Comparison of ENCODE assay signal across 16 cellular contexts in the genomic region with DNA sequence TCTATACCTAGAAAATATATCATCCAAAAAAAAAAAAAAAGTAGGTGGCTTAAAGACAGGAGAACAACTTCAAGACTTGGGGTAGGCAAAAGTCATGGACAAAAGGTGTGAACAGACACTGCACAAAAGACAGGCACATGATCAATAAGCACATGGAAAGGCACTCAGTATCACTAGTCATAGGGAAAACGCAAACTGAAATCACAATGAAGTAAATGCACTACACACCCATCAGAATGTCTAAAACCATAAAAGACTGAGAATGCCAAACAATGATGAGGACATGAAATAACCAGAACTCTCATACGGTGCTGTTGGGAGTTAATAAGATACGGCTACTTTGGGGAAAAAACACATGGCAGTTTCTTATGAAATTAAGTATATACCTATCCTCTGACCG.
"Had no signal": no experiment of that assay in that cellular context is flagged by ENCODE, and none has a peak within 500 bp of the region (broad histone marks: within the 10 kb centered on the region; RNA-seq: fewer than 3 reads in every experiment).

No MANE protein-coding gene starts in this region.

- ATAC-seq: heart right ventricle; left lung; naive thymus-derived CD4-positive, alpha-beta T cell; sciatic nerve; stimulated activated naive B cell treated with anti-CD40 and anti-IgM and Interleukin-4, amounts not matched to agents 10 μg/mL and 1 μg/mL and 100 μg/mL, for 72 hours had no signal

- H3K27me3 ChIP-seq: heart right ventricle, left lung, vagina had no signal

- H3K9me3 ChIP-seq: heart right ventricle, left lung, thoracic aorta, vagina had no signal

- H3K27ac Mint-ChIP-seq: activated CD4-positive, alpha-beta memory T cell treated with anti-CD3 and anti-CD28 coated beads, Interleukin-2, amount 10 ng/mL, durations not matched to agents 7 days and 5 days; stimulated activated naive B cell treated with anti-CD40 and anti-IgM and Interleukin-4, amounts not matched to agents 10 μg/mL and 1 μg/mL and 100 μg/mL, for 72 hours; type B pancreatic cell had no signal

- H3K36me3 ChIP-seq: left lung, thoracic aorta, vagina had no signal

- H3K27me3 Mint-ChIP-seq: activated CD4-positive, alpha-beta memory T cell treated with anti-CD3 and anti-CD28 coated beads, Interleukin-2, amount 10 ng/mL, durations not matched to agents 7 days and 5 days; naive thymus-derived CD4-positive, alpha-beta T cell; stimulated activated naive B cell treated with anti-CD40 and anti-IgM and Interleukin-4, amounts not matched to agents 10 μg/mL and 1 μg/mL and 100 μg/mL, for 72 hours; type B pancreatic cell had no signal

- H3K9me3 Mint-ChIP-seq: activated CD4-positive, alpha-beta memory T cell treated with anti-CD3 and anti-CD28 coated beads, Interleukin-2, amount 10 ng/mL, durations not matched to agents 7 days and 5 days; naive thymus-derived CD4-positive, alpha-beta T cell; neural crest cell; stimulated activated naive B cell treated with anti-CD40 and anti-IgM and Interleukin-4, amounts not matched to agents 10 μg/mL and 1 μg/mL and 100 μg/mL, for 72 hours; type B pancreatic cell had no signal

- H3K4me3 Mint-ChIP-seq: activated CD4-positive, alpha-beta memory T cell treated with anti-CD3 and anti-CD28 coated beads, Interleukin-2, amount 10 ng/mL, durations not matched to agents 7 days and 5 days; naive thymus-derived CD4-positive, alpha-beta T cell; neural crest cell; stimulated activated naive B cell treated with anti-CD40 and anti-IgM and Interleukin-4, amounts not matched to agents 10 μg/mL and 1 μg/mL and 100 μg/mL, for 72 hours; type B pancreatic cell had no signal

- H3K27ac ChIP-seq: vagina had no signal

- DNase-seq: activated CD4-positive, alpha-beta memory T cell treated with anti-CD3 and anti-CD28 coated beads, Interleukin-2, amount 10 ng/mL, durations not matched to agents 7 days and 5 days; activated gamma-delta T cell; cortex of kidney; heart right ventricle; left lung; naive thymus-derived CD4-positive, alpha-beta T cell; small intestine; stimulated activated CD4-positive, alpha-beta T cell treated with anti-CD3 and anti-CD28 coated beads, Interleukin-15, amount 100 ng/mL, for 24 hours; stimulated activated naive B cell treated with anti-CD40 and anti-IgM and Interleukin-4, amounts not matched to agents 10 μg/mL and 1 μg/mL and 100 μg/mL, for 72 hours; T-helper 1 cell had no signal

- H3K4me3 ChIP-seq: heart right ventricle, left lung, lung, thoracic aorta, vagina had no signal
